In genomic region chr6:157213897-157214296, GRCh38 we compare ENCODE assay signal across 17 cellular contexts.
DNase-seq lines count a peak whose midpoint lies in the region; ATAC-seq and TF ChIP-seq lines count a peak whose summit lies in the region.
"Had no signal": no experiment of that assay in that cellular context is flagged by ENCODE, and none has a peak within 500 bp of the region (broad histone marks: within the 10 kb centered on the region; RNA-seq: fewer than 3 reads in every experiment).

No MANE protein-coding gene starts in this region.

- H3K27me3 ChIP-seq in ascending aorta (no peaks in the 10 kb centered on the region), tibial artery (no peaks in the 10 kb centered on the region)
- H3K27me3 ChIP-seq: BLaER1 had no signal

- H3K9me3 ChIP-seq in ascending aorta (no peaks in the 10 kb centered on the region), tibial artery (no peaks in the 10 kb centered on the region)
- H3K9me3 ChIP-seq: A549, BLaER1 had no signal

- H3K4me3 ChIP-seq in AG10803 (ENCODE audit: low read length), result no peak overlapping the region
- H3K4me3 ChIP-seq in ascending aorta, result no peak overlapping the region
- H3K4me3 ChIP-seq in tibial artery, result no peak overlapping the region
- H3K4me3 ChIP-seq: A549, BLaER1 had no signal

- ATAC-seq in GM21447 (IDR thresholded peaks at IDR 0.05; ENCODE audit: unreplicated experiment) (no peak), GM21526 (IDR thresholded peaks at IDR 0.05; ENCODE audit: low FRiP score, unreplicated experiment) (no peak)
- ATAC-seq: A549, HepG2 had no signal

- peaks cover 7% of the 10 kb centered on the region for H3K4me1 Mint-ChIP-seq in osteocyte (ENCODE audit: unreplicated experiment)
- H3K4me1 Mint-ChIP-seq: CD14-positive monocyte, H9 had no signal

- intact Hi-C loops in ascending aorta (cut with DNase I), result no loop called here
- intact Hi-C loops in tibial artery (cut with DNase I; ENCODE audit: low total_unique reads), result no loop called here

- TF ChIP-seq CTCF in AG10803 (conservative IDR thresholded peaks at IDR 0.05; ENCODE audit: low read length) (no peak), ascending aorta (IDR thresholded peaks at IDR 0.05) (no peak), osteocyte (IDR thresholded peaks at IDR 0.05) (no peak), tibial artery (IDR thresholded peaks at IDR 0.05) (no peak)

- H3K27ac ChIP-seq in ascending aorta (peak overlapping the region; percentile 11 to 33), tibial artery (peak overlapping the region; percentile 6 to 48)
- H3K27ac ChIP-seq: 22Rv1, A549, BLaER1 had no signal

- H3K27me3 Mint-ChIP-seq in osteocyte (ENCODE audit: unreplicated experiment), result no peaks in the 10 kb centered on the region
- H3K27me3 Mint-ChIP-seq: CD4-positive, alpha-beta memory T cell had no signal

- DNase-seq in AG10803 (ENCODE audit: low read depth) (peak; percentile 16), ascending aorta (ENCODE audit: low spot score in 2 of 2) (no peak), osteocyte (ENCODE audit: extremely low spot score, unreplicated experiment) (no peak), tibial artery (no peak), HT-29 (ENCODE audit: low spot score) (no peak)
- DNase-seq: CD4-positive, alpha-beta memory T cell; DMS153; DMS79; GDM1; H9 had no signal

- H3K4me3 Mint-ChIP-seq in osteocyte (ENCODE audit: unreplicated experiment), result no peak overlapping the region
- H3K4me3 Mint-ChIP-seq: CD14-positive monocyte; CD4-positive, alpha-beta memory T cell; H9 had no signal

- peaks cover 2% of the 10 kb centered on the region for H3K36me3 Mint-ChIP-seq in osteocyte (ENCODE audit: unreplicated experiment)

- H3K27ac Mint-ChIP-seq in osteocyte (ENCODE audit: unreplicated experiment), result peak overlapping the region; percentile 45
- H3K27ac Mint-ChIP-seq: H9 had no signal

- H3K4me1 ChIP-seq in ascending aorta, result no peaks in the 10 kb centered on the region
- peaks cover 0 to 21% (median 8%) of the 10 kb centered on the region in 4 donors for H3K4me1 ChIP-seq in tibial artery
- H3K4me1 ChIP-seq: A549 had no signal

- no peaks in the 10 kb centered on the region for H3K9me3 Mint-ChIP-seq in osteocyte (ENCODE audit: unreplicated experiment)
- H3K9me3 Mint-ChIP-seq: H9 had no signal

- H3K36me3 ChIP-seq in ascending aorta (no peaks in the 10 kb centered on the region), tibial artery (peaks cover 0 to 11% (median 8%) of the 10 kb centered on the region in 3 donors)
